ENCODE assay signal across 1 cellular context in the genomic region with DNA sequence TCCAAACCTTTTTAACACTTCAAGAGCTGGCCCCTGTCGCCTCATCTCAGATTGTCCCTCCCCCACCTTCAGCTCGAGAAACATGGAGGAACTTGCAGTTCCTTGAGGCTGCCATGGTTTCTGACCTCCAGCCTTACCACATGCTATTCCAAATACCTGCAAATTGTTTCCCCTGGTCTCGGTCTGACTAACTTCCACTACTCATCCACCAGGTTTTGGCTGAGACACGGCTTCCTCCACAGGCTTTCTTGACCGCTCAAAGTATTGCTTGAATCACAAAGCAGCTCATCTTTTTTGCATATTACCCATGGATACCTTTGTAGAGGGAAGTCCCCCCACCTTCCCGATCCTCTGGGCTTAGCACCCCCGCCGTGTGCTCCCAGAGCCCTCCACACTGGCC.
TF ChIP-seq lines count a peak whose summit lies in the region.

No MANE protein-coding gene starts in this region.

TF ChIP-seq in GM23338, 12 proteins besides CTCF, POLR2A, EP300 and RAD21:
- TF ChIP-seq, protein P1, sequence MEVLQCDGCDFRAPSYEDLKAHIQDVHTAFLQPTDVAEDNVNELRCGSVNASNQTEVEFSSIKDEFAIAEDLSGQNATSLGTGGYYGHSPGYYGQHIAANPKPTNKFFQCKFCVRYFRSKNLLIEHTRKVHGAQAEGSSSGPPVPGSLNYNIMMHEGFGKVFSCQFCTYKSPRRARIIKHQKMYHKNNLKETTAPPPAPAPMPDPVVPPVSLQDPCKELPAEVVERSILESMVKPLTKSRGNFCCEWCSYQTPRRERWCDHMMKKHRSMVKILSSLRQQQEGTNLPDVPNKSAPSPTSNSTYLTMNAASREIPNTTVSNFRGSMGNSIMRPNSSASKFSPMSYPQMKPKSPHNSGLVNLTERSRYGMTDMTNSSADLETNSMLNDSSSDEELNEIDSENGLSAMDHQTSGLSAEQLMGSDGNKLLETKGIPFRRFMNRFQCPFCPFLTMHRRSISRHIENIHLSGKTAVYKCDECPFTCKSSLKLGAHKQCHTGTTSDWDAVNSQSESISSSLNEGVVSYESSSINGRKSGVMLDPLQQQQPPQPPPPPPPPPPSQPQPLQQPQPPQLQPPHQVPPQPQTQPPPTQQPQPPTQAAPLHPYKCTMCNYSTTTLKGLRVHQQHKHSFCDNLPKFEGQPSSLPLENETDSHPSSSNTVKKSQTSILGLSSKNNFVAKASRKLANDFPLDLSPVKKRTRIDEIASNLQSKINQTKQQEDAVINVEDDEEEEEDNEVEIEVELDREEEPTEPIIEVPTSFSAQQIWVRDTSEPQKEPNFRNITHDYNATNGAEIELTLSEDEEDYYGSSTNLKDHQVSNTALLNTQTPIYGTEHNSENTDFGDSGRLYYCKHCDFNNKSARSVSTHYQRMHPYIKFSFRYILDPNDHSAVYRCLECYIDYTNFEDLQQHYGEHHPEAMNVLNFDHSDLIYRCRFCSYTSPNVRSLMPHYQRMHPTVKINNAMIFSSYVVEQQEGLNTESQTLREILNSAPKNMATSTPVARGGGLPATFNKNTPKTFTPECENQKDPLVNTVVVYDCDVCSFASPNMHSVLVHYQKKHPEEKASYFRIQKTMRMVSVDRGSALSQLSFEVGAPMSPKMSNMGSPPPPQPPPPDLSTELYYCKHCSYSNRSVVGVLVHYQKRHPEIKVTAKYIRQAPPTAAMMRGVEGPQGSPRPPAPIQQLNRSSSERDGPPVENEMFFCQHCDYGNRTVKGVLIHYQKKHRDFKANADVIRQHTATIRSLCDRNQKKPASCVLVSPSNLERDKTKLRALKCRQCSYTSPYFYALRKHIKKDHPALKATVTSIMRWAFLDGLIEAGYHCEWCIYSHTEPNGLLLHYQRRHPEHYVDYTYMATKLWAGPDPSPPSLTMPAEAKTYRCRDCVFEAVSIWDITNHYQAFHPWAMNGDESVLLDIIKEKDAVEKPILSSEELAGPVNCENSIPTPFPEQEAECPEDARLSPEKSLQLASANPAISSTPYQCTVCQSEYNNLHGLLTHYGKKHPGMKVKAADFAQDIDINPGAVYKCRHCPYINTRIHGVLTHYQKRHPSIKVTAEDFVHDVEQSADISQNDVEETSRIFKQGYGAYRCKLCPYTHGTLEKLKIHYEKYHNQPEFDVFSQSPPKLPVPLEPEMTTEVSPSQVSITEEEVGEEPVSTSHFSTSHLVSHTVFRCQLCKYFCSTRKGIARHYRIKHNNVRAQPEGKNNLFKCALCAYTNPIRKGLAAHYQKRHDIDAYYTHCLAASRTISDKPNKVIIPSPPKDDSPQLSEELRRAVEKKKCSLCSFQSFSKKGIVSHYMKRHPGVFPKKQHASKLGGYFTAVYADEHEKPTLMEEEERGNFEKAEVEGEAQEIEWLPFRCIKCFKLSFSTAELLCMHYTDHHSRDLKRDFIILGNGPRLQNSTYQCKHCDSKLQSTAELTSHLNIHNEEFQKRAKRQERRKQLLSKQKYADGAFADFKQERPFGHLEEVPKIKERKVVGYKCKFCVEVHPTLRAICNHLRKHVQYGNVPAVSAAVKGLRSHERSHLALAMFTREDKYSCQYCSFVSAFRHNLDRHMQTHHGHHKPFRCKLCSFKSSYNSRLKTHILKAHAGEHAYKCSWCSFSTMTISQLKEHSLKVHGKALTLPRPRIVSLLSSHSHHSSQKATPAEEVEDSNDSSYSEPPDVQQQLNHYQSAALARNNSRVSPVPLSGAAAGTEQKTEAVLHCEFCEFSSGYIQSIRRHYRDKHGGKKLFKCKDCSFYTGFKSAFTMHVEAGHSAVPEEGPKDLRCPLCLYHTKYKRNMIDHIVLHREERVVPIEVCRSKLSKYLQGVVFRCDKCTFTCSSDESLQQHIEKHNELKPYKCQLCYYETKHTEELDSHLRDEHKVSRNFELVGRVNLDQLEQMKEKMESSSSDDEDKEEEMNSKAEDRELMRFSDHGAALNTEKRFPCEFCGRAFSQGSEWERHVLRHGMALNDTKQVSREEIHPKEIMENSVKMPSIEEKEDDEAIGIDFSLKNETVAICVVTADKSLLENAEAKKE (CRISPR knock-in tag; IDR thresholded peaks at IDR 0.05): 0 out of 2 replicates have a peak, but pooled peaks have one; percentile 7
- TF ChIP-seq NANOG (IDR thresholded peaks at IDR 0.05; ENCODE audit: borderline replicate concordance): no peak
